ENCODE assay signal across 8 cellular contexts in the genomic region with DNA sequence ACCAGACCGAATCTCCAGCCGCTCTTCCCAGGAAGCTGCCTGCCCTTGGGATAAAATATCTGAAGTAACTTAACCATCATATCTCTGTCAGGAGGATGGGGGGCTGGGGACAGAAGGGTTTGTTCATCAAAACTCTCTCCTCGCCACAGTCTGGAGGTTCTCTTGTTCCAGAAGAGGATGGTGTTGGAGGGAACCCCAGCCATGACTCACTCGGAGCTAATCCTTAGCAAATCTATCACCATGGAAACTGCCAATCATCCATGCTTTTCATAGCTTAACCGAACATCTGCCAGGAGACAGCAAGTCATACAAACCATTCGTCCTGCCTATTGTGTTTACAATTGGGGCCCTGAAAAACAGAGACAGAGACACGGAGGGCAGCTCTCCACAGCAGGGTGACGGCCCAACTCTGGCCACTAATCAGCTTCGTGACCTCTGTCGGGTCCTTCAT.
DNase-seq lines count a peak whose midpoint lies in the region; ATAC-seq and TF ChIP-seq lines count a peak whose summit lies in the region.

No MANE protein-coding gene starts in this region.

- POLR2A ChIA-PET in naive thymus-derived CD8-positive, alpha-beta T cell (lab: Charles Lee): no interaction called here

- H3K27ac Mint-ChIP-seq in T-helper 17 cell: no peak overlapping the region
- H3K27ac Mint-ChIP-seq in naive thymus-derived CD8-positive, alpha-beta T cell: no peak overlapping the region

- peak; percentile 56 to 66 for ATAC-seq in lower lobe of right lung
- ATAC-seq in HG02981 (IDR thresholded peaks at IDR 0.05; ENCODE audit: unreplicated experiment): no peak
- ATAC-seq in T-helper 17 cell: no peak
- no peak for ATAC-seq in naive thymus-derived CD8-positive, alpha-beta T cell
- no peak for ATAC-seq in HG03025 (IDR thresholded peaks at IDR 0.05; ENCODE audit: low FRiP score, unreplicated experiment)

- TF ChIP-seq CTCF in BE2C (IDR thresholded peaks at IDR 0.05; ENCODE audit: low read depth, low read length) (no peak), NB4 (IDR thresholded peaks at IDR 0.05; ENCODE audit: low read depth, low read length) (no peak), lower lobe of right lung (IDR thresholded peaks at IDR 0.05) (no peak)

- intact Hi-C loops in lower lobe of right lung (cut with DNase I): no loop called here

- H3K4me1 ChIP-seq in BE2C (peaks cover 20% of the 10 kb centered on the region), lower lobe of right lung (peaks cover 37% of the 10 kb centered on the region)

- TF ChIP-seq POLR2A in NB4 (IDR thresholded peaks at IDR 0.05; ENCODE audit: extremely low read depth, insufficient read length): no peak

- H3K36me3 ChIP-seq in BE2C (no peaks in the 10 kb centered on the region), lower lobe of right lung (no peaks in the 10 kb centered on the region)

- no peak overlapping the region for H3K4me3 Mint-ChIP-seq in T-helper 17 cell
- H3K4me3 Mint-ChIP-seq in naive thymus-derived CD8-positive, alpha-beta T cell: no peak overlapping the region

- H3K27ac ChIP-seq in lower lobe of right lung: peak overlapping the region; percentile 71

- H3K27me3 Mint-ChIP-seq in T-helper 17 cell: no peaks in the 10 kb centered on the region
- no peaks in the 10 kb centered on the region for H3K27me3 Mint-ChIP-seq in naive thymus-derived CD8-positive, alpha-beta T cell

- H3K9me3 ChIP-seq in BE2C: no peaks in the 10 kb centered on the region
- no peaks in the 10 kb centered on the region for H3K9me3 ChIP-seq in lower lobe of right lung
- no peaks in the 10 kb centered on the region for H3K9me3 ChIP-seq in T-helper 17 cell (ENCODE audit: control insufficient read depth, low read length, poor library complexity, severe bottlenecking)

- no peak overlapping the region for H3K4me3 ChIP-seq in BE2C (ENCODE audit: low read depth, low read length)
- H3K4me3 ChIP-seq in NB4 (ENCODE audit: low read depth, low read length): no peak overlapping the region
- no peak overlapping the region for H3K4me3 ChIP-seq in lower lobe of right lung

- H3K9me3 Mint-ChIP-seq in naive thymus-derived CD8-positive, alpha-beta T cell: no peaks in the 10 kb centered on the region

- H3K36me3 Mint-ChIP-seq in T-helper 17 cell (ENCODE audit: low read depth): no peaks in the 10 kb centered on the region
- no peaks in the 10 kb centered on the region for H3K36me3 Mint-ChIP-seq in naive thymus-derived CD8-positive, alpha-beta T cell

- H3K27me3 ChIP-seq in BE2C (no peaks in the 10 kb centered on the region), lower lobe of right lung (ENCODE audit: low read depth) (no peaks in the 10 kb centered on the region)

- DNase-seq in BE2C: peak; percentile 62
- DNase-seq in NB4 (ENCODE audit: low read depth): peak; percentile 34
- DNase-seq in astrocyte of the hippocampus (ENCODE audit: low read depth, low spot score): peak; percentile 95
- DNase-seq in lower lobe of right lung: no peak
- DNase-seq in T-helper 17 cell: no peak
- DNase-seq in naive thymus-derived CD8-positive, alpha-beta T cell: no peak

- H3K4me1 Mint-ChIP-seq in T-helper 17 cell: peaks cover 2% of the 10 kb centered on the region
- peaks cover 14 to 34% (median 23%) of the 10 kb centered on the region in 4 donors for H3K4me1 Mint-ChIP-seq in naive thymus-derived CD8-positive, alpha-beta T cell

Comparison
In these comparisons a context has a peak if more than half of its experiments do, and no peak if none do; other contexts are left out.
1. DNase-seq: peak in BE2C (single experiment), NB4 (single experiment) and astrocyte of the hippocampus (single experiment); none in lower lobe of right lung (single experiment), T-helper 17 cell (0 of 3) and naive thymus-derived CD8-positive, alpha-beta T cell (0 of 10).
2. ATAC-seq: peak in lower lobe of right lung (2 of 2); none in HG02981 (single experiment), T-helper 17 cell (single experiment), naive thymus-derived CD8-positive, alpha-beta T cell (0 of 2) and HG03025 (single experiment).